In the genomic region with DNA sequence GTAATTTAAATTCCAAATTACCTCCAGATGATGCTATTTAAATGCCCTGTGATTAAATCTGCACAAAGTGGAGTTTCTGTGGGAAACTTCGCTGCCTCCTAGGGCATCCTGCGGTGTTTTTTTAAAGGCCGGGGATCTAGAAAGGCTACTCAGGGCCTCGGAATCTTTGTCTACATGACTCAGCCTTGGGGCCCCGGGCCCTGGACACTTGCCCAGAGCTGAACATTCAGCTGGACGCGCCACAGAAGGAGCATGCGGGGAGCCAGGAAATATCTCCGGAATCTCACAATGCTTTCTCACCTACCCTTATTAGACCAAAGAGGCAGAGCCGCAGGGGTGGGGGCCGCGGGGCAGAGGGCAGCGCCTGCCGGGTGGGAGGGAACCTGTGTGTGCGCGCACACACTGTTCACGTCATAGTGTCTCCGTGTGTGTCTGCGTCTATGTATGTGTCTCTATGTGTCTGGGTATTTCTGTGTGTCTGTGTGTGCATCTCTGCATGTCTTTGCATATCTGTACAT, we compare ENCODE assay signal across 7 cellular contexts.
DNase-seq lines count a peak whose midpoint lies in the region; ATAC-seq and TF ChIP-seq lines count a peak whose summit lies in the region.

No MANE protein-coding gene starts in this region.

- peaks cover 3% of the 10 kb centered on the region for H3K36me3 Mint-ChIP-seq in T-helper 17 cell (ENCODE audit: low read depth)

- DNase-seq in LoVo (ENCODE audit: low spot score) (peak; percentile 78), dermis blood vessel endothelial cell (peak; percentile 99), lung (ENCODE audit: low spot score) (peak; percentile 87), ureter (ENCODE audit: low spot score) (peak; percentile 95), T-helper 17 cell (no peak), NCI-H187 (lab: John Stamatoyannopoulos, UW) (no peak)

- peaks cover 6 to 15% of the 10 kb centered on the region in 2 donors for H3K4me1 ChIP-seq in lung (ENCODE audit: control insufficient read depth in 2 of 2, insufficient read depth in 2 of 2, low read length in 2 of 2)

- 41 to 67% methylated on average over 19 of the region's 19 CpGs for WGBS in lung, 2 donors

- H3K27me3 ChIP-seq in lung (ENCODE audit: control insufficient read depth, insufficient read depth) = no peaks in the 10 kb centered on the region

- H3K27me3 Mint-ChIP-seq in T-helper 17 cell = peaks cover 48% of the 10 kb centered on the region

- H3K4me3 ChIP-seq in lung = no peak overlapping the region

- ATAC-seq in lung (ENCODE audit: insufficient read depth, low FRiP score) (peak; percentile 89), HG03354 (IDR thresholded peaks at IDR 0.05; ENCODE audit: poor library complexity, severe bottlenecking, unreplicated experiment) (no peak), T-helper 17 cell (no peak)

- no peak overlapping the region for H3K4me3 Mint-ChIP-seq in T-helper 17 cell

- H3K4me1 Mint-ChIP-seq in T-helper 17 cell = no peaks in the 10 kb centered on the region

- no peak overlapping the region for H3K27ac Mint-ChIP-seq in T-helper 17 cell

- no peaks in the 10 kb centered on the region for H3K9me3 ChIP-seq in lung (ENCODE audit: control insufficient read depth in 2 of 2, insufficient read depth in 1 of 2, low read length in 1 of 2)
- no peaks in the 10 kb centered on the region for H3K9me3 ChIP-seq in T-helper 17 cell (ENCODE audit: control insufficient read depth, low read length, poor library complexity, severe bottlenecking)

- no peak for TF ChIP-seq CTCF in lung (IDR thresholded peaks at IDR 0.05; ENCODE audit: control extremely low read depth, extremely low read depth)

- peak overlapping the region in 1 of 2 donors; percentile 98 for H3K27ac ChIP-seq in lung (ENCODE audit: low read depth in 1 of 2, low read length in 1 of 2)

- H3K36me3 ChIP-seq in lung (ENCODE audit: control insufficient read depth in 2 of 2, insufficient read depth in 2 of 2, low read length in 2 of 2) = no peaks in the 10 kb centered on the region

Comparison
In these comparisons a context has a peak if more than half of its experiments do, and no peak if none do; other contexts are left out.
1. DNase-seq: peak in LoVo (single experiment), dermis blood vessel endothelial cell (single experiment), lung (single experiment) and ureter (single experiment); none in T-helper 17 cell (0 of 3) and NCI-H187 (0 of 2).